In the genomic region with DNA sequence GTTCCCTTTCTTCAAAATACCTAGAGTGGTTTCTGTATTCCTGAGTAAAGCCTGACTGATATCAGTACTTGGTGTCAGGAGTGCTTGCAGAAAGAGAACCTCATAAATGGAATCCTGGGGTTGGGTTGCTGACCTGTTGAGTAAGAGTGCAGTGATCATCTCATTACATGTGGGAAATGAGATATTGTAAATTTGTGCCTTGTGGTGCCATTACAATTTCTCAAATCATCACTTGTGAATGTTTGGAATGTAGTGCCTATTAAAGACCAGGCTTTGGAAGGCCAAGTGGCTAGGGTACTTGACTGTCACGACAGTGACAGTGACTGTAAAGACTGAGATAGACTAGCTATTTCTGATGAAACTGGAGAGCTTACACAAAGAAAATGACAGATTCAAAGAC, we compare ENCODE assay signal across 6 cellular contexts.
"Had no signal": no experiment of that assay in that cellular context is flagged by ENCODE, and none has a peak within 500 bp of the region (broad histone marks: within the 10 kb centered on the region; RNA-seq: fewer than 3 reads in every experiment).

No MANE protein-coding gene starts in this region.

- H3K27ac ChIP-seq: HL-60 had no signal

- H3K4me2 ChIP-seq: GM23338 had no signal

- DNase-seq: H9, HCEC 1CT, KBM-7 had no signal

- H3K27ac Mint-ChIP-seq: GM23338, H9, IgD-negative memory B cell had no signal

- H3K4me3 Mint-ChIP-seq: GM23338, H9, IgD-negative memory B cell had no signal

- H3K4me3 ChIP-seq: GM23338 had no signal

- H3K36me3 Mint-ChIP-seq: IgD-negative memory B cell had no signal

- H2AFZ ChIP-seq: GM23338 had no signal

- H3K4me1 Mint-ChIP-seq: IgD-negative memory B cell had no signal
